ENCODE assay signal across 8 cellular contexts in genomic region chr12:76559277-76560082, GRCh38.
A peak's percentile ranks its signal among the peaks of the same experiment; 100 is the strongest.
DNase-seq lines count a peak whose midpoint lies in the region; ATAC-seq and TF ChIP-seq lines count a peak whose summit lies in the region.

TSS of gene OSBPL8 (minus strand) at chr12:76559771. CDS start at chr12:76487551, 72,220 bp downstream.

- peak within 1 kb of the TSS; percentile 94 for H3K4me3 Mint-ChIP-seq in central memory CD8-positive, alpha-beta T cell

- H3K27me3 Mint-ChIP-seq in central memory CD8-positive, alpha-beta T cell = no peaks in the 10 kb centered on the region

- H3K4me3 ChIP-seq in AG10803 (ENCODE audit: low read length) = peak within 1 kb of the TSS; percentile 88

- peak within 1 kb of the TSS; percentile 92 for H3K27ac Mint-ChIP-seq in central memory CD8-positive, alpha-beta T cell (ENCODE audit: low read depth)

- TF ChIP-seq CTCF in AG10803 (conservative IDR thresholded peaks at IDR 0.05; ENCODE audit: low read length) = peak; percentile 9; the same call in 1 of the 2 replicates

- DNase-seq in AG10803 (ENCODE audit: low read depth) = peak; percentile 91
- peak; percentile 82 for DNase-seq in NCI-H345 treated with DMSO at 0.1 percent for 48 hours (lab: John Stamatoyannopoulos, UW; ENCODE audit: unreplicated experiment)
- DNase-seq in activated CD4-positive, CD25-positive, alpha-beta regulatory T cell treated with anti-CD3 and anti-CD28 coated beads, Interleukin-2, amount 50 U/mL, for 16 hours (ENCODE audit: low read depth, low spot score) = peak; percentile 93
- DNase-seq in central memory CD8-positive, alpha-beta T cell (ENCODE audit: low spot score in 2 of 2) = peak; percentile 89 to 94
- peak; percentile 100 for DNase-seq in islet precursor cell
- peak; percentile 92 to 96 (median 95) for DNase-seq in stimulated activated CD4-positive, alpha-beta T cell treated with anti-CD3 and anti-CD28 coated beads, Interleukin-12 subunit alpha, Interleukin-12 subunit beta, amount 100 ng/mL, for 48 hours (ENCODE audit: low read depth in 2 of 3, low spot score in 1 of 3)

- H3K36me3 Mint-ChIP-seq in central memory CD8-positive, alpha-beta T cell (ENCODE audit: insufficient read depth) = peaks cover 16% of the 10 kb centered on the region

- no peaks in the 10 kb centered on the region for H3K9me3 Mint-ChIP-seq in central memory CD8-positive, alpha-beta T cell

- H3K4me1 Mint-ChIP-seq in central memory CD8-positive, alpha-beta T cell = peaks cover 23% of the 10 kb centered on the region

- ATAC-seq in GM19025 (IDR thresholded peaks at IDR 0.05; ENCODE audit: low read depth, unreplicated experiment) = peak; percentile 81
- peak; percentile 69 for ATAC-seq in HG03342 (IDR thresholded peaks at IDR 0.05; ENCODE audit: unreplicated experiment)
- peak; percentile 69 for ATAC-seq in central memory CD8-positive, alpha-beta T cell (replicated peaks; ENCODE audit: extremely low read depth, poor library complexity, severe bottlenecking)

Comparison
In these comparisons a context has a peak if more than half of its experiments do, and no peak if none do; other contexts are left out.
1. Peak in every context shown above with its lines: DNase-seq, ATAC-seq and H3K4me3 ChIP-seq.